16 cellular contexts compared by ENCODE assay signal in the genomic region with DNA sequence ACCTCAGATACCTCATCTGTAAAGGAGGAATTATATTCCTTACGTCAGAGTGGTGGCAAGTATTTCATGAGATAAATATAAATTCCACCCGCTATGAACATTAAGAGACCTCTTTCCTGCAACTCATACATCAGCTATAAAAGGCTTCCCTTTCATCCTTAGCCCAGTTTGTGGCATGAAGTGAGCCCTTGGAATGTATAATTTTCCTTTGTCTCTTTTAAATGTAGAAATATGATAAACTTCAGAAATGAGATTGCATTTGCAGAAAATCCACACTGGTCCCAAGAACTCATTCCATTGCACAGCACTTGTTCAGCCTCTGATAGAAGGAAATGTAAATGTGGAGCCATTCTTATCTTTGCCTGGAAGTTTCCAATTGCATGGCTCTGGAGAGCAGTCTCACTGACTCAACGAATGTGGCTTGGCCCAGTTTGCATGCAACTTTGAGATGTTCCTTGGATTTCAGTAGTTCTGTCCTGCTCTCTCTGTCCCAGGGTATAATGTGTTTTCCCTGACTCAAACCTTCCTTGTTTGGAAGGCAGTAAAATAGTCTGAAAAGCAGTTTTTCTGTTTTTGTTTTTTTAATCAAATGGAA.
"Had no signal": no experiment of that assay in that cellular context is flagged by ENCODE, and none has a peak within 500 bp of the region (broad histone marks: within the 10 kb centered on the region; RNA-seq: fewer than 3 reads in every experiment).

No MANE protein-coding gene starts in this region.

- H3K4me3 ChIP-seq: body of pancreas, skin epidermis, stomach, thyroid gland, vagina had no signal

- ATAC-seq: activated naive CD8-positive, alpha-beta T cell treated with anti-CD3 and anti-CD28 coated beads, Interleukin-2, amount 50 U/mL, for 24 hours; body of pancreas; left lobe of liver had no signal

- H3K4me1 Mint-ChIP-seq: activated CD4-positive, alpha-beta memory T cell treated with anti-CD3 and anti-CD28 coated beads, Interleukin-2, amount 10 ng/mL, durations not matched to agents 7 days and 5 days; activated naive CD8-positive, alpha-beta T cell treated with anti-CD3 and anti-CD28 coated beads, Interleukin-2, amount 50 U/mL, for 24 hours; central memory CD8-positive, alpha-beta T cell had no signal

- H3K27me3 Mint-ChIP-seq: activated CD4-positive, alpha-beta memory T cell treated with anti-CD3 and anti-CD28 coated beads, Interleukin-2, amount 10 ng/mL, durations not matched to agents 7 days and 5 days; activated naive CD8-positive, alpha-beta T cell treated with anti-CD3 and anti-CD28 coated beads, Interleukin-2, amount 50 U/mL, for 24 hours; central memory CD8-positive, alpha-beta T cell had no signal

- H3K27ac ChIP-seq: body of pancreas, skin epidermis, stomach, thyroid gland, vagina had no signal

- DNase-seq: activated CD4-positive, alpha-beta memory T cell treated with anti-CD3 and anti-CD28 coated beads, Interleukin-2, amount 10 ng/mL, durations not matched to agents 7 days and 5 days; activated CD4-positive, alpha-beta T cell treated with anti-CD3 and anti-CD28 coated beads for 1 hour; activated CD8-positive, alpha-beta memory T cell treated with anti-CD3 and anti-CD28 coated beads, Interleukin-2, amount 50 U/mL, for 48 hours; activated naive CD8-positive, alpha-beta T cell treated with anti-CD3 and anti-CD28 coated beads, Interleukin-2, amount 50 U/mL, for 24 hours; body of pancreas; erythroblast; foreskin fibroblast; mesendoderm; stomach; thyroid gland had no signal

- H3K27ac Mint-ChIP-seq: activated CD4-positive, alpha-beta memory T cell treated with anti-CD3 and anti-CD28 coated beads, Interleukin-2, amount 10 ng/mL, durations not matched to agents 7 days and 5 days; activated naive CD8-positive, alpha-beta T cell treated with anti-CD3 and anti-CD28 coated beads, Interleukin-2, amount 50 U/mL, for 24 hours; T-helper 2 cell treated with Interferon-gamma antibody and Interleukin-4, amounts not matched to agents 5 μg/mL and 100 μg/mL, for 36 hours had no signal

- H3K36me3 ChIP-seq: stomach, thyroid gland, vagina had no signal

- H3K27me3 ChIP-seq: body of pancreas, stomach, thyroid gland, vagina had no signal

- FAIRE-seq: islet of Langerhans had no signal

- H3K4me1 ChIP-seq: body of pancreas, vagina had no signal

- H3K9me3 ChIP-seq: body of pancreas, stomach, thyroid gland, vagina had no signal

- H3K4me3 Mint-ChIP-seq: activated CD4-positive, alpha-beta memory T cell treated with anti-CD3 and anti-CD28 coated beads, Interleukin-2, amount 10 ng/mL, durations not matched to agents 7 days and 5 days; activated naive CD8-positive, alpha-beta T cell treated with anti-CD3 and anti-CD28 coated beads, Interleukin-2, amount 50 U/mL, for 24 hours; central memory CD8-positive, alpha-beta T cell; T-helper 2 cell treated with Interferon-gamma antibody and Interleukin-4, amounts not matched to agents 5 μg/mL and 100 μg/mL, for 36 hours had no signal
